ENCODE assay signal across 10 cellular contexts in genomic region chr21:32463367-32463766, GRCh38. TPM values are rescaled to one million over a fixed set of nuclear protein-coding genes. Genes with fewer than 3 reads are reported as not detected.
DNase-seq lines count a peak whose midpoint lies in the region; ATAC-seq and TF ChIP-seq lines count a peak whose summit lies in the region.
"Had no signal": no experiment of that assay in that cellular context is flagged by ENCODE, and none has a peak within 500 bp of the region (broad histone marks: within the 10 kb centered on the region; RNA-seq: fewer than 3 reads in every experiment).

No MANE protein-coding gene starts in this region.

- peak overlapping the region in 4 of 5 donors; percentile 22 to 70 (median 54) for H3K27ac ChIP-seq in stomach

- H3K9me3 ChIP-seq in stomach, result peaks cover 0 to 3% (median 0%) of the 10 kb centered on the region in 4 donors
- H3K9me3 ChIP-seq: gastroesophageal sphincter had no signal

- TF ChIP-seq CTCF in stomach (IDR thresholded peaks at IDR 0.05), result no peak

- DNase-seq in GM04504 (ENCODE audit: low read depth) (peak; percentile 67), SK-MEL-5 (ENCODE audit: low read depth, low spot score) (peak; percentile 82), fibroblast of gingiva (ENCODE audit: low read depth) (peak; percentile 88), stomach (no peak), DMS53 (lab: John Stamatoyannopoulos, UW) (no peak)
- DNase-seq: NCI-H2081 treated with DMSO at 0.1 percent for 48 hours had no signal

- no peak for TF ChIP-seq EP300 in stomach (IDR thresholded peaks at IDR 0.05)

- WGBS in stomach, 5 donors, result 81 to 93% (median 89%) methylated on average over 7 of the region's 7 CpGs

- H3K4me1 ChIP-seq in stomach, result peaks cover 0 to 8% (median 4%) of the 10 kb centered on the region in 4 donors

- intact Hi-C loops in stomach (cut with DNase I; ENCODE audit: low total_unique reads), result no loop called here

- in situ Hi-C loops in SK-MEL-5 (cut with HindIII; ENCODE audit: low pct_unique_long_range_greater_than_20kb, low sequenced_read_pairs), result no loop called here

- TF ChIP-seq POLR2A in stomach (IDR thresholded peaks at IDR 0.05), result no peak

- H3K4me3 ChIP-seq in stomach, result no peak overlapping the region
- H3K4me3 ChIP-seq: gastroesophageal sphincter had no signal

- ATAC-seq in HG02884 (IDR thresholded peaks at IDR 0.05; ENCODE audit: unreplicated experiment) (no peak), HG03520 (IDR thresholded peaks at IDR 0.05; ENCODE audit: unreplicated experiment) (no peak), HG02798 (IDR thresholded peaks at IDR 0.05; ENCODE audit: poor library complexity, unreplicated experiment) (no peak)
- ATAC-seq: gastroesophageal sphincter had no signal

- H3K36me3 ChIP-seq in stomach, result peaks cover 30 to 79% (median 70%) of the 10 kb centered on the region in 4 donors

- H3K27me3 ChIP-seq in stomach, result no peaks in the 10 kb centered on the region
- H3K27me3 ChIP-seq: gastroesophageal sphincter had no signal

RNA-seq across cellular contexts. Expression of gene EVA1C, which starts 50.9 kb away (rescaled TPM):
- total RNA-seq in SK-MEL-5 (2014; rRNA removed; shearing (Covaris generic)), result 1.1 and 5.0 TPM in 2 replicates
- polyA plus RNA-seq in SK-MEL-5 (2015; cell fraction: cytosol; rRNA removed), result 3.1 and 3.2 TPM in 2 replicates
- polyA plus RNA-seq in SK-MEL-5 (2015; cell fraction: nucleus; rRNA removed), result 1.8 and 4.6 TPM in 2 replicates
- total RNA-seq in stomach, result 100 to 1,000 TPM in 1 of 5 donors, 10 to 100 TPM in 4; 10.6 to 142 (median 48.7) TPM
- polyA plus RNA-seq in stomach, result 10 to 100 TPM; 18.2 to 39.1 (median 33.6) TPM

Comparison
In these comparisons a context has a peak if more than half of its experiments do, and no peak if none do; other contexts are left out.
1. DNase-seq: peak in GM04504 (single experiment), SK-MEL-5 (single experiment) and fibroblast of gingiva (single experiment); none in stomach (single experiment) and DMS53 (single experiment).